1 cellular context compared by ENCODE assay signal in the genomic region with DNA sequence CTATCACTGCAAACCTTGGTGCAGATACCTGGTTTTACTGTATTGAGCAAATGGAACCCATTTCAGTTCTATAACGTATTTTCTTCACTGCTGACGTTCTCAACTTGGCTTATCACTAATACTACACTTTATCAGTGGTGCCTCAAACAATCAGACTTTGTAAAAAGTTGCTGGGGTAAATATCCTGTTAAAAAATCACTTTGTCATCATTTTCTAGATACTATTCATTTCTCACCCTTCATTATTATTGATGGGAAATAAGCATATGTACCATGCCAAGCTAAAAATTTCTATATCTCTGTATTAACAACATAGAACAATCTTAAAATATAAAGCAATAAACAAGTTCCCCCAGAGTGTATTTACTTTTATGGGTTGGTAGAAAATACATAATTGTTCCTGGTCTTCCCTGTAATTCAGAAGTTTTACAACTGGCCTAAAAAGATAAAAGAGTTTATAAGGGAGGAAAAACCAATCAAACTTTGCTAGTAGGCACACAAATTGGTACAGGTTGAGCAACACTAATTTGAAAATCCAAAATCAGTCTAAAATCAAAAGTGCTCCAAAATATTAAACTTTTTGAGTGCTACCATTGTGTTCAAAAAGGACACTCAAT.
A peak's percentile ranks its signal among the peaks of the same experiment; 100 is the strongest.
TF ChIP-seq lines count a peak whose summit lies in the region.

No MANE protein-coding gene starts in this region.

TF ChIP-seq in HepG2, 621 proteins besides CTCF, POLR2A, EP300 and RAD21:
- TF ChIP-seq MAFK (conservative IDR thresholded peaks at IDR 0.05 in 1 of 2, IDR thresholded peaks at IDR 0.05 in 1 of 2; ENCODE audit: low read length in 2 of 2) = peak; percentile 36 to 65; a peak in 2 of 4 replicates
- no peak for TF ChIP-seq BHLHE40 (IDR thresholded peaks at IDR 0.05; ENCODE audit: low read length)
- no peak for TF ChIP-seq ZSCAN30 (CRISPR knock-in tag; IDR thresholded peaks at IDR 0.05)
- peak; percentile 64 for TF ChIP-seq MAFF (IDR thresholded peaks at IDR 0.05; ENCODE audit: low read depth, low read length)
- no peak for TF ChIP-seq ZSCAN31 (CRISPR knock-in tag; IDR thresholded peaks at IDR 0.05; ENCODE audit: low read depth)
- TF ChIP-seq NFKB2 (CRISPR knock-in tag; IDR thresholded peaks at IDR 0.05; ENCODE audit: borderline replicate concordance) = no peak
- TF ChIP-seq PAWR (CRISPR knock-in tag; IDR thresholded peaks at IDR 0.05; ENCODE audit: borderline replicate concordance) = no peak
